Comparison of ENCODE assay signal across 1 cellular context in genomic region chr2:232873909-232874641, GRCh38.
A peak's percentile ranks its signal among the peaks of the same experiment; 100 is the strongest.
TF ChIP-seq lines count a peak whose summit lies in the region.

No MANE protein-coding gene starts in this region.

TF ChIP-seq in HepG2, 621 proteins besides CTCF, POLR2A, EP300 and RAD21 (continued from another document and continues in another):
- no peak for TF ChIP-seq USF2 (IDR thresholded peaks at IDR 0.05; ENCODE audit: low read depth, low read length)
- TF ChIP-seq USF2 (CRISPR knock-in tag; IDR thresholded peaks at IDR 0.05; ENCODE audit: borderline replicate concordance) = no peak
- no peak for TF ChIP-seq HDAC6 (IDR thresholded peaks at IDR 0.05; ENCODE audit: low read depth, low read length)
- no peak for TF ChIP-seq ZNF784 (CRISPR knock-in tag; IDR thresholded peaks at IDR 0.05; ENCODE audit: borderline replicate concordance)
- no peak for TF ChIP-seq ATF4 (CRISPR knock-in tag; IDR thresholded peaks at IDR 0.05)
- TF ChIP-seq MZF1 (CRISPR knock-in tag; IDR thresholded peaks at IDR 0.05; ENCODE audit: borderline replicate concordance) = no peak
- no peak for TF ChIP-seq RXRB (CRISPR knock-in tag; IDR thresholded peaks at IDR 0.05; ENCODE audit: borderline replicate concordance)
- no peak for TF ChIP-seq ELK4 (CRISPR knock-in tag; IDR thresholded peaks at IDR 0.05; ENCODE audit: borderline replicate concordance)
- TF ChIP-seq FOXP4 (CRISPR knock-in tag; IDR thresholded peaks at IDR 0.05) = no peak
- TF ChIP-seq BORCS8-MEF2B (CRISPR knock-in tag; IDR thresholded peaks at IDR 0.05) = no peak
- TF ChIP-seq ZNF546 (CRISPR knock-in tag; conservative IDR thresholded peaks at IDR 0.05) = no peak
- no peak for TF ChIP-seq GATAD1 (CRISPR knock-in tag; IDR thresholded peaks at IDR 0.05)
- TF ChIP-seq PHF20 (CRISPR knock-in tag; IDR thresholded peaks at IDR 0.05) = no peak
- no peak for TF ChIP-seq MXI1 (IDR thresholded peaks at IDR 0.05; ENCODE audit: borderline replicate concordance, low read depth, low read length)
- TF ChIP-seq RFX1 (IDR thresholded peaks at IDR 0.05) = no peak
- no peak; the same call in 1 of the 2 replicates for TF ChIP-seq TBX2 (CRISPR knock-in tag; IDR thresholded peaks at IDR 0.05; ENCODE audit: borderline replicate concordance)
- TF ChIP-seq ZNF10 (CRISPR knock-in tag; IDR thresholded peaks at IDR 0.05; ENCODE audit: borderline replicate concordance, low read depth) = no peak
- no peak for TF ChIP-seq MTERF4 (CRISPR knock-in tag; IDR thresholded peaks at IDR 0.05)
- no peak for TF ChIP-seq ZBTB8A (CRISPR knock-in tag; IDR thresholded peaks at IDR 0.05; ENCODE audit: borderline replicate concordance, low read depth)
- no peak for TF ChIP-seq ATF3 (CRISPR knock-in tag; IDR thresholded peaks at IDR 0.05)
- TF ChIP-seq ZNF224 (CRISPR knock-in tag; IDR thresholded peaks at IDR 0.05) = no peak
- TF ChIP-seq DR1 (CRISPR knock-in tag; IDR thresholded peaks at IDR 0.05) = no peak
- TF ChIP-seq GABPB1 (CRISPR knock-in tag; IDR thresholded peaks at IDR 0.05) = no peak
- no peak for TF ChIP-seq SMC3 (IDR thresholded peaks at IDR 0.05; ENCODE audit: low read length)
- TF ChIP-seq ZNF331 (CRISPR knock-in tag; IDR thresholded peaks at IDR 0.05) = 0 out of 2 replicates have a peak, but pooled peaks have one; percentile 12
- no peak for TF ChIP-seq FOXA3 (CRISPR knock-in tag; IDR thresholded peaks at IDR 0.05)
- 0 out of 2 replicates have a peak, but pooled peaks have one; percentile 5 for TF ChIP-seq ZNF512B (CRISPR knock-in tag; IDR thresholded peaks at IDR 0.05; ENCODE audit: borderline replicate concordance)
- no peak; the same call in 1 of the 2 replicates for TF ChIP-seq ZNF761 (CRISPR knock-in tag; conservative IDR thresholded peaks at IDR 0.05)
- TF ChIP-seq IRX3 (CRISPR knock-in tag; IDR thresholded peaks at IDR 0.05; ENCODE audit: borderline replicate concordance, low read depth) = no peak
- no peak for TF ChIP-seq SNRNP70 (IDR thresholded peaks at IDR 0.05; ENCODE audit: low read depth, low read length)
- no peak for TF ChIP-seq ZNF34 (CRISPR knock-in tag; IDR thresholded peaks at IDR 0.05; ENCODE audit: borderline replicate concordance)
- no peak for TF ChIP-seq ZNF136 (CRISPR knock-in tag; IDR thresholded peaks at IDR 0.05; ENCODE audit: low read depth)
- no peak; the same call in 1 of the 2 replicates for TF ChIP-seq ETV5 (CRISPR knock-in tag; IDR thresholded peaks at IDR 0.05; ENCODE audit: borderline replicate concordance)
- no peak for TF ChIP-seq ZNF646 (CRISPR knock-in tag; IDR thresholded peaks at IDR 0.05)
